ENCODE assay signal across 9 cellular contexts in genomic region chr7:27172388-27172774, GRCh38. TPM values are rescaled to one million over a fixed set of nuclear protein-coding genes. Genes with fewer than 3 reads are reported as not detected.
A peak's percentile ranks its signal among the peaks of the same experiment; 100 is the strongest.
DNase-seq lines count a peak whose midpoint lies in the region; ATAC-seq and TF ChIP-seq lines count a peak whose summit lies in the region.
"Had no signal": no experiment of that assay in that cellular context is flagged by ENCODE, and none has a peak within 500 bp of the region (broad histone marks: within the 10 kb centered on the region; RNA-seq: fewer than 3 reads in every experiment).

No MANE protein-coding gene starts in this region.

- H3K9ac ChIP-seq in mammary epithelial cell (ENCODE audit: insufficient read depth, low read length), result no peak overlapping the region

- H3K27ac ChIP-seq in mammary epithelial cell (ENCODE audit: insufficient read depth, low read depth, low read length) (no peak overlapping the region), transverse colon (peak overlapping the region; percentile 95 to 99 (median 98))

- no peak overlapping the region for H3K4me2 ChIP-seq in mammary epithelial cell (ENCODE audit: insufficient read depth, low read depth, low read length)

- TF ChIP-seq EP300 in transverse colon (IDR thresholded peaks at IDR 0.05; ENCODE audit: low read depth), result no peak

- H3K9me3 Mint-ChIP-seq in MCF 10A (ENCODE audit: unreplicated experiment), result no peaks in the 10 kb centered on the region
- no peaks in the 10 kb centered on the region for H3K9me3 Mint-ChIP-seq in T-cell

- H3K4me1 ChIP-seq in mammary epithelial cell (ENCODE audit: insufficient read depth, low read length) (peaks cover 26% of the 10 kb centered on the region), transverse colon (peaks cover 0 to 36% (median 34%) of the 10 kb centered on the region in 4 donors)

- H3K36me3 ChIP-seq in mammary epithelial cell (ENCODE audit: insufficient read depth, low read length), result no peaks in the 10 kb centered on the region
- H3K36me3 ChIP-seq in kidney epithelial cell (ENCODE audit: control insufficient read depth, insufficient read depth, low read length), result peaks cover 2% of the 10 kb centered on the region
- no peaks in the 10 kb centered on the region for H3K36me3 ChIP-seq in transverse colon

- H3K27me3 Mint-ChIP-seq in MCF 10A (ENCODE audit: insufficient read depth, unreplicated experiment) (no peaks in the 10 kb centered on the region), T-cell (peaks cover 46 to 78% of the 10 kb centered on the region in 2 donors)

- H3K4me3 ChIP-seq in mammary epithelial cell (replicated peaks in 1 of 3; ENCODE audit: insufficient read depth in 1 of 3, low read depth in 2 of 3, low read length in 3 of 3) (no peak overlapping the region), kidney epithelial cell (ENCODE audit: low read depth, low read length) (peak overlapping the region; percentile 72), transverse colon (peak overlapping the region; percentile 58 to 67 (median 60))

- CTCF ChIA-PET in MCF 10A (lab: Yijun Ruan, JAX) (interaction anchor here (0.7 to 1.7 kb wide), 5 partner anchors 10 to 1402 kb away, joined by 3 to 14 read pairs (median 6); no protein-coding TSS in a partner anchor), mammary epithelial cell (lab: Charles Lee; ENCODE audit: low non-redundant PET) (interaction anchor here (0.6 to 0.7 kb wide), 2 partner anchors 12 to 24 kb away, joined by 3 read pairs; no protein-coding TSS in a partner anchor), T-cell (lab: Charles Lee) (interaction anchor here (1.3 to 1.5 kb wide), 2 partner anchors 24 kb away, joined by 6 to 7 read pairs; no protein-coding TSS in a partner anchor)

- in situ Hi-C loops in mammary epithelial cell (cut with MboI; ENCODE audit: low sequenced_read_pairs in 2 of 2), result loop anchor here in 1 of 2 donors (25.0 kb wide), 2 partner anchors 1085 to 1285 kb away; no protein-coding TSS in a partner anchor
- in situ Hi-C loops in transverse colon (cut with MboI; ENCODE audit: low pct_ligation_motif_present in 1 of 4, low pct_unique_long_range_greater_than_20kb in 1 of 4, low sequenced_read_pairs in 3 of 4), result loop anchor here in 3 of 4 donors (25.0 kb wide), 3 partner anchors 810 to 1310 kb away; no protein-coding TSS in a partner anchor

- peak overlapping the region; percentile 79 for H3K4me3 Mint-ChIP-seq in MCF 10A (ENCODE audit: unreplicated experiment)
- peak overlapping the region; percentile 35 to 72 (median 58) for H3K4me3 Mint-ChIP-seq in T-cell

- H3K36me3 Mint-ChIP-seq in MCF 10A (ENCODE audit: insufficient read depth, unreplicated experiment) (peaks cover 11% of the 10 kb centered on the region), T-cell (no peaks in the 10 kb centered on the region)

- no peak for TF ChIP-seq POLR2A in transverse colon (IDR thresholded peaks at IDR 0.05)

- no TSS peak for BruUV-seq in MCF 10A (replicated peaks; lab: Mats Ljungman, UMichigan)
- BruUV-seq in mammary epithelial cell (replicated peaks; lab: Mats Ljungman, UMichigan), result no TSS peak

- H3K9me3 ChIP-seq in mammary epithelial cell (replicated peaks; ENCODE audit: insufficient read depth, low read length) (no peaks in the 10 kb centered on the region), transverse colon (no peaks in the 10 kb centered on the region)

- H3K27me3 ChIP-seq in mammary epithelial cell (ENCODE audit: insufficient read depth, low read length) (peaks cover 10% of the 10 kb centered on the region), kidney epithelial cell (ENCODE audit: control insufficient read depth, insufficient read depth, low read length) (no peaks in the 10 kb centered on the region), transverse colon (peaks cover 51% of the 10 kb centered on the region)

- dilution Hi-C loops in mammary epithelial cell (cut with HindIII; ENCODE audit: low sequenced_read_pairs), result no loop called here

- no peak overlapping the region for H2AFZ ChIP-seq in mammary epithelial cell (ENCODE audit: low read depth, low read length)

- POLR2A ChIA-PET in MCF 10A (lab: Yijun Ruan, JAX) (interaction anchor here (0.9 to 6.3 kb wide), 12 partner anchors 10 to 636 kb away, joined by 3 to 59 read pairs (median 8); partner anchors contain the start of genes HOXA1, HOXA5 and HOXA6), T-cell (lab: Charles Lee) (no interaction called here)

- H4K20me1 ChIP-seq in mammary epithelial cell (ENCODE audit: insufficient read depth, low read length), result no peaks in the 10 kb centered on the region

- intact Hi-C loops in MCF 10A (cut with micrococcal nuclease) (no loop called here), mammary epithelial cell (cut with micrococcal nuclease) (no loop called here), transverse colon (cut with DNase I; ENCODE audit: low total_unique reads) (no loop called here)

- DNase-seq in MCF 10A (ENCODE audit: unreplicated experiment) (peak; percentile 63), mammary epithelial cell (no peak), T-cell (peak in 5 of 34 experiments; percentile 1 to 22 (median 10)), kidney epithelial cell (ENCODE audit: low read depth) (no peak), transverse colon (peak; percentile 22), NOMO-1 (lab: John Stamatoyannopoulos, UW; ENCODE audit: unreplicated experiment in 2 of 2) (no peak)
- no peak for DNase-seq in stimulated activated CD4-positive, alpha-beta T cell treated with anti-CD3 and anti-CD28 coated beads, Interleukin-2, amount 100 ng/mL, for 48 hours
- DNase-seq: occipital lobe had no signal

- ATAC-seq in T-cell (replicated peaks in 1 of 4) (no peak), GM19395 (IDR thresholded peaks at IDR 0.05; ENCODE audit: unreplicated experiment) (no peak)

- TF ChIP-seq CTCF in MCF 10A (IDR thresholded peaks at IDR 0.05; ENCODE audit: unreplicated experiment) (no peak), mammary epithelial cell (conservative IDR thresholded peaks at IDR 0.05 in 1 of 2, IDR thresholded peaks at IDR 0.05 in 1 of 2; ENCODE audit: extremely low read depth in 1 of 2, insufficient read depth in 1 of 2, low read depth in 1 of 2, low read length in 2 of 2) (no peak), kidney epithelial cell (IDR thresholded peaks at IDR 0.05; ENCODE audit: insufficient read depth, low read length, poor library complexity, severe bottlenecking) (no peak), transverse colon (IDR thresholded peaks at IDR 0.05) (no peak)

- H3K4me1 Mint-ChIP-seq in MCF 10A (ENCODE audit: insufficient read depth, unreplicated experiment), result peaks cover 20% of the 10 kb centered on the region
- peaks cover 24 to 35% (median 34%) of the 10 kb centered on the region in 3 donors for H3K4me1 Mint-ChIP-seq in T-cell

- 52% methylated on average over 6 of the region's 10 CpGs for WGBS in mammary epithelial cell (ENCODE audit: low coverage, missing lambda C conversion rate)
- WGBS in transverse colon (ENCODE audit: low coverage in 1 of 2), 2 donors, result 0 to 7% methylated on average over 3 to 10 of the region's 10 CpGs

- no peaks in the 10 kb centered on the region for H3K79me2 ChIP-seq in mammary epithelial cell (ENCODE audit: insufficient read depth, low read length)

- H3K27ac Mint-ChIP-seq in MCF 10A (ENCODE audit: low read depth, unreplicated experiment), result peak overlapping the region; percentile 87
- peak overlapping the region in 1 of 2 donors; percentile 31 for H3K27ac Mint-ChIP-seq in T-cell

RNA-seq across cellular contexts. Expression of gene HOXA10, which starts 1.7 kb away (rescaled TPM):
- total RNA-seq in MCF 10A (2022) (3.9 and 5.6 TPM in 2 replicates), mammary epithelial cell (1 to 10 TPM; 4.2 to 4.3 TPM), T-cell (under 1 TPM in 3 of 5 donors, not detected in 2; 0.36 to 0.75 (median 0.51) TPM), kidney epithelial cell (29.1 and 30.9 TPM in 2 replicates), transverse colon (10 to 100 TPM; 19.8 to 68.9 (median 36.4) TPM)
- 0.18 TPM for polyA plus RNA-seq in mammary epithelial cell
- polyA minus RNA-seq in mammary epithelial cell, result not detected
- total RNA-seq: occipital lobe had no signal

RNA-seq across cellular contexts. Expression of gene HOXA9, which starts 7.0 kb away (rescaled TPM):
- total RNA-seq in MCF 10A (2022) (6.9 and 7.6 TPM in 2 replicates), mammary epithelial cell (10 to 100 TPM in 1 of 2 donors, 1 to 10 TPM in 1; 7.8 to 25.1 TPM), T-cell (under 1 TPM; 0.57 to 0.95 (median 0.79) TPM), kidney epithelial cell (46.5 and 53.7 TPM in 2 replicates), transverse colon (100 to 1,000 TPM in 1 of 4 donors, 10 to 100 TPM in 3; 19.5 to 130 (median 50.6) TPM)
- polyA plus RNA-seq in mammary epithelial cell, result 0.03 TPM
- not detected for polyA minus RNA-seq in mammary epithelial cell
- total RNA-seq: occipital lobe had no signal

RNA-seq across cellular contexts. Expression of gene HOXA11, which starts 12.7 kb away (rescaled TPM):
- total RNA-seq in MCF 10A (2022) (0.29 and 0.84 TPM in 2 replicates), mammary epithelial cell (under 1 TPM; 0.17 to 0.96 TPM), T-cell (not detected), kidney epithelial cell (11.4 and 17.3 TPM in 2 replicates), transverse colon (10 to 100 TPM in 1 of 4 donors, 1 to 10 TPM in 3; 4.5 to 21.3 (median 7.7) TPM)
- polyA plus RNA-seq in mammary epithelial cell, result 0.12 TPM
- polyA minus RNA-seq in mammary epithelial cell, result not detected
- total RNA-seq: occipital lobe had no signal

RNA-seq across cellular contexts. Expression of gene HOXA7, which starts 15.9 kb away (rescaled TPM):
- total RNA-seq in MCF 10A (2022), result 0.29 and 0.44 TPM in 2 replicates
- total RNA-seq in mammary epithelial cell, result 1 to 10 TPM; 2.3 to 8.0 TPM
- 3.9 TPM for polyA plus RNA-seq in mammary epithelial cell
- 3.7 TPM for polyA minus RNA-seq in mammary epithelial cell
- total RNA-seq in T-cell, result under 1 TPM in 1 of 5 donors, not detected in 4; 0.67 TPM
- 28.8 and 34.2 TPM in 2 replicates for total RNA-seq in kidney epithelial cell
- 10 to 100 TPM in 3 of 4 donors, 1 to 10 TPM in 1; 7.0 to 22.9 (median 12.8) TPM for total RNA-seq in transverse colon
- total RNA-seq: occipital lobe had no signal

RNA-seq across cellular contexts. Expression of gene HOXA3, which starts 20.0 kb away (rescaled TPM):
- total RNA-seq in MCF 10A (2022), result 8.2 and 14.0 TPM in 2 replicates
- 1 to 10 TPM; 2.0 to 9.9 TPM for total RNA-seq in mammary epithelial cell
- 1.4 TPM for polyA plus RNA-seq in mammary epithelial cell
- polyA minus RNA-seq in mammary epithelial cell, result 0.83 TPM
- total RNA-seq in T-cell, result 1 to 10 TPM in 1 of 5 donors, under 1 TPM in 1, not detected in 3; 0.79 to 1.4 TPM
- total RNA-seq in kidney epithelial cell, result 17.3 and 26.4 TPM in 2 replicates
- total RNA-seq in transverse colon, result 10 to 100 TPM; 14.1 to 27.3 (median 15.7) TPM
- total RNA-seq: occipital lobe had no signal

Comparison
In these comparisons a context has a peak if more than half of its experiments do, and no peak if none do; other contexts are left out.
1. DNase-seq: peak in MCF 10A (single experiment) and transverse colon (single experiment); none in mammary epithelial cell (single experiment), kidney epithelial cell (single experiment), stimulated activated CD4-positive, alpha-beta T cell treated with anti-CD3 and anti-CD28 coated beads, Interleukin-2, amount 100 ng/mL, for 48 hours (0 of 2) and NOMO-1 (0 of 2).
2. H3K4me3 ChIP-seq: peak in kidney epithelial cell (single experiment) and transverse colon (4 of 4); none in mammary epithelial cell (0 of 3).